Comparison of ENCODE assay signal across 8 cellular contexts in genomic region chr3:51955893-51956770, GRCh38. TPM values are rescaled to one million over a fixed set of nuclear protein-coding genes. Genes with fewer than 3 reads are reported as not detected.
DNase-seq lines count a peak whose midpoint lies in the region; ATAC-seq, FAIRE-seq and TF ChIP-seq lines count a peak whose summit lies in the region.

No MANE protein-coding gene starts in this region.

- H3K4me1 ChIP-seq in H1 (replicated peaks in 1 of 4; ENCODE audit: control insufficient read depth in 3 of 4, insufficient read depth in 4 of 4, low read length in 3 of 4) (peaks cover 0 to 15% (median 7%) of the 10 kb centered on the region in 4 experiments; a peak in 6 of 7 replicates), lung (ENCODE audit: control insufficient read depth in 2 of 2, insufficient read depth in 2 of 2, low read length in 2 of 2) (peaks cover 0 to 6% of the 10 kb centered on the region in 2 donors), SJCRH30 (peaks cover 8% of the 10 kb centered on the region; the same call in 1 of the 2 replicates)

- peaks cover 8% of the 10 kb centered on the region; the same call in 1 of the 2 replicates for H3K23me2 ChIP-seq in H1 (ENCODE audit: low read depth, low read length)

- H3K79me2 ChIP-seq in H1 (ENCODE audit: control insufficient read depth in 1 of 2, insufficient read depth in 2 of 2, low read length in 2 of 2), result no peaks in the 10 kb centered on the region

- peak in 2 of 3 experiments; percentile 63 to 81; a peak in 3 of 4 replicates for TF ChIP-seq CTCF in H1 (IDR thresholded peaks at IDR 0.05; ENCODE audit: control extremely low read depth in 1 of 3, insufficient read depth in 1 of 3, low read depth in 1 of 3, low read length in 3 of 3)
- no peak for TF ChIP-seq CTCF in lung (IDR thresholded peaks at IDR 0.05; ENCODE audit: control extremely low read depth, extremely low read depth)

- WGBS in H1 (ENCODE audit: extremely low coverage in 1 of 2, insufficient coverage in 1 of 2, insufficient read length in 1 of 2, insufficient replicate concordance in 2 of 2, low coverage in 1 of 2, low lambda C conversion rate in 2 of 2, missing lambda C conversion rate in 1 of 2), 2 experiments, result 4% methylated on average over 73 of the region's 97 CpGs; no CpG with 5 or more reads in 1 of the 2 experiments
- 1 to 6% methylated on average over 66 to 97 of the region's 97 CpGs for WGBS in lung, 2 donors

- H2BK5ac ChIP-seq in H1 (ENCODE audit: low read depth, low read length), result no peak overlapping the region

- H3K27ac ChIP-seq in H1 (ENCODE audit: low read depth, low read length) (no peak overlapping the region), lung (ENCODE audit: low read depth in 1 of 2, low read length in 1 of 2) (peak overlapping the region; percentile 3 to 86), temporal lobe (ENCODE audit: low read depth, low read length) (peak overlapping the region; percentile 100), SJCRH30 (no peak overlapping the region)

- peak; percentile 42 for DNase-seq in GM19238 (ENCODE audit: insufficient read length, low spot score)
- peak; percentile 52 for DNase-seq in activated CD4-positive, CD25-positive, alpha-beta regulatory T cell treated with anti-CD3 and anti-CD28 coated beads, Interleukin-2, amount 50 U/mL, for 72 hours
- DNase-seq in H1 (ENCODE audit: low read depth in 1 of 2, low spot score in 2 of 2), result peak in 1 of 2 experiments; percentile 89
- DNase-seq in lung (ENCODE audit: low spot score), result no peak
- no peak for DNase-seq in HPDE6-E6E7 (ENCODE audit: extremely low spot score)
- no peak for DNase-seq in SJCRH30

- TF ChIP-seq RAD21 in H1 (IDR thresholded peaks at IDR 0.05 in 1 of 2, conservative IDR thresholded peaks at IDR 0.05 in 1 of 2; ENCODE audit: low read depth in 2 of 2, low read length in 2 of 2), result peak; percentile 47 to 74

- peak overlapping the region; percentile 13 to 66 (median 48); a peak in 7 of 8 replicates for H3K4me3 ChIP-seq in H1 (ENCODE audit: extremely low read depth in 1 of 4, insufficient read depth in 2 of 4, low read depth in 3 of 4, low read length in 4 of 4)
- H3K4me3 ChIP-seq in lung, result no peak overlapping the region
- no peak overlapping the region for H3K4me3 ChIP-seq in SJCRH30

- peak overlapping the region; percentile 26 for H4K91ac ChIP-seq in H1 (replicated peaks; ENCODE audit: insufficient read length, low read length)

- peak overlapping the region; percentile 59 to 88 for H3K4me2 ChIP-seq in H1 (ENCODE audit: insufficient read depth in 1 of 2, low read depth in 2 of 2, low read length in 2 of 2)

- H2BK15ac ChIP-seq in H1 (ENCODE audit: low read length), result no peak overlapping the region

- no peak overlapping the region for H4K5ac ChIP-seq in H1 (ENCODE audit: insufficient read length, low read depth, low read length)

- FAIRE-seq in H1 (lab: Jason Lieb, UNC), result no peak

- peaks cover 0 to 2% of the 10 kb centered on the region in 2 experiments for H4K20me1 ChIP-seq in H1 (replicated peaks in 1 of 2; ENCODE audit: control insufficient read depth in 1 of 2, insufficient read depth in 2 of 2, low read length in 2 of 2)

- H3K27me3 ChIP-seq in H1 (replicated peaks in 1 of 4; ENCODE audit: control insufficient read depth in 3 of 4, extremely low read depth in 1 of 4, insufficient read depth in 3 of 4, low read length in 3 of 4) (peaks cover 15 to 43% (median 35%) of the 10 kb centered on the region in 4 experiments), lung (ENCODE audit: control insufficient read depth, insufficient read depth) (no peaks in the 10 kb centered on the region), SJCRH30 (no peaks in the 10 kb centered on the region)

- peak overlapping the region; percentile 34 for H3K4ac ChIP-seq in H1 (replicated peaks; ENCODE audit: insufficient read length, low read depth, low read length)

- POLR2A ChIA-PET in H1 (lab: Charles Lee; ENCODE audit: partially characterized antibody), result interaction anchor here (1.1 to 29.3 kb wide), 7 partner anchors 10 to 37 kb away, joined by 3 to 923 read pairs (median 61); partner anchors contain the start of genes ABHD14A, ABHD14B, ACY1 and PARP3

- H2BK12ac ChIP-seq in H1 (ENCODE audit: low read depth, low read length), result peak overlapping the region; percentile 86; the same call in 1 of the 2 replicates

- peak overlapping the region; percentile 71 for H3K18ac ChIP-seq in H1 (ENCODE audit: extremely low read depth, low read length)

- H3K9ac ChIP-seq in H1 (replicated peaks in 1 of 4; ENCODE audit: extremely low read depth in 1 of 4, low read depth in 3 of 4, low read length in 3 of 4), result peak overlapping the region in 2 of 4 experiments; percentile 9 to 14; a peak in 2 of 7 replicates

- H3K56ac ChIP-seq in H1 (replicated peaks; ENCODE audit: insufficient read length, low read depth, low read length), result no peak overlapping the region

- peak in 1 of 2 experiments; percentile 6; a peak in 1 of 3 replicates for TF ChIP-seq POLR2A in H1 (IDR thresholded peaks at IDR 0.05; ENCODE audit: control extremely low read depth in 1 of 2, low read depth in 2 of 2, low read length in 2 of 2)

- peak overlapping the region; percentile 92; the same call in 1 of the 2 replicates for H2AFZ ChIP-seq in H1 (ENCODE audit: low read length)

- peak overlapping the region; percentile 91 for H4K8ac ChIP-seq in H1 (ENCODE audit: extremely low read depth, insufficient read depth, low read length)

- no peaks in the 10 kb centered on the region for H3K36me3 ChIP-seq in H1 (ENCODE audit: control insufficient read depth in 2 of 4, insufficient read depth in 4 of 4, low read length in 3 of 4)
- H3K36me3 ChIP-seq in lung (ENCODE audit: control insufficient read depth in 2 of 2, insufficient read depth in 2 of 2, low read length in 2 of 2), result peaks cover 0 to 6% of the 10 kb centered on the region in 2 donors
- peaks cover 48% of the 10 kb centered on the region for H3K36me3 ChIP-seq in SJCRH30

- H2BK120ac ChIP-seq in H1 (replicated peaks; ENCODE audit: low read depth, low read length), result no peak overlapping the region

- H2BK20ac ChIP-seq in H1 (ENCODE audit: low read length), result no peak overlapping the region

- H2AK5ac ChIP-seq in H1 (ENCODE audit: low read depth, low read length), result no peak overlapping the region

- CTCF ChIA-PET in H1 (lab: Charles Lee; ENCODE audit: partially characterized antibody), result interaction anchor here (0.9 to 6.2 kb wide), 10 partner anchors 10 to 35 kb away, joined by 3 to 64 read pairs (median 10); partner anchors contain the start of genes ABHD14A, ABHD14B, ACY1 and PARP3

- 0 out of 3 replicates have a peak, but pooled peaks of 1 of the 2 experiments have one; percentile 18 for TF ChIP-seq EP300 in H1 (IDR thresholded peaks at IDR 0.05; ENCODE audit: borderline replicate concordance in 1 of 2, low read depth in 2 of 2, low read length in 2 of 2)

- H3K9me3 ChIP-seq in H1 (ENCODE audit: insufficient read depth in 2 of 2, low read depth in 1 of 2, low read length in 1 of 2) (no peaks in the 10 kb centered on the region), lung (ENCODE audit: control insufficient read depth in 2 of 2, insufficient read depth in 1 of 2, low read length in 1 of 2) (no peaks in the 10 kb centered on the region), SJCRH30 (replicated peaks) (no peaks in the 10 kb centered on the region)

- H3K79me1 ChIP-seq in H1 (ENCODE audit: low read depth, low read length), result no peaks in the 10 kb centered on the region

- no peak overlapping the region for H3K14ac ChIP-seq in H1 (ENCODE audit: insufficient read length)

- no peak overlapping the region for H3K23ac ChIP-seq in H1 (ENCODE audit: insufficient read length)

- ATAC-seq in lung (ENCODE audit: insufficient read depth, low FRiP score) (peak; percentile 50), HG02973 (IDR thresholded peaks at IDR 0.05; ENCODE audit: unreplicated experiment) (no peak)

RNA-seq across cellular contexts. Expression of gene GPR62, which starts 1.0 kb away (rescaled TPM):
- total RNA-seq in H1 (2021; fragmentation: NEBNext Ultra II Directional; extraction: Animal tissue kit (Norgen Biotek cat#: 25700)), result 0.19 and 0.22 TPM in 2 replicates
- polyA plus RNA-seq in H1 (2011; rRNA removed), result 0.29 and 0.36 TPM in 2 replicates
- 0.37 TPM for polyA plus RNA-seq in H1 (2011; cell fraction: cytosol; rRNA removed)
- polyA plus RNA-seq in H1 (2011; cell fraction: nucleus; rRNA removed), result 0.51 TPM
- 0.32 to 0.67 TPM (median 0.48 TPM) in 4 replicates for polyA plus RNA-seq in H1 (2012, experiment 1 of 2)
- polyA plus RNA-seq in H1 (2012, experiment 2 of 2), result 0.25 TPM
- polyA plus RNA-seq in H1 (2013, experiment 1 of 2), result 0.28 TPM
- polyA plus RNA-seq in H1 (2013, experiment 2 of 2), result 0.22 TPM
- polyA minus RNA-seq in H1 (2011; rRNA and poly(A)+ RNA removed), result 0.07 and 0.35 TPM in 2 replicates
- 0.51 TPM for polyA minus RNA-seq in H1 (2011; cell fraction: cytosol; rRNA and poly(A)+ RNA removed)
- polyA minus RNA-seq in H1 (2011; cell fraction: nucleus; rRNA and poly(A)+ RNA removed), result 1.00 TPM
- under 1 TPM in 1 of 2 donors, not detected in 1; 0.15 TPM for total RNA-seq in lung
- under 1 TPM in 1 of 2 donors, not detected in 1; 0.05 TPM for polyA plus RNA-seq in lung
- total RNA-seq in temporal lobe, result 0.25 TPM
- not detected in 2 replicates for total RNA-seq in SJCRH30 (2014; rRNA removed; shearing (Covaris generic))

RNA-seq across cellular contexts. Expression of gene PCBP4, which starts 11.1 kb away (rescaled TPM):
- 16.4 and 19.6 TPM in 2 replicates for total RNA-seq in H1 (2021; fragmentation: NEBNext Ultra II Directional; extraction: Animal tissue kit (Norgen Biotek cat#: 25700))
- polyA plus RNA-seq in H1 (2011; rRNA removed) (34.1 and 51.2 TPM in 2 replicates), lung (10 to 100 TPM; 19.5 to 44.3 TPM)
- polyA plus RNA-seq in H1 (2011; cell fraction: cytosol; rRNA removed), result 41.2 TPM
- 89.0 TPM for polyA plus RNA-seq in H1 (2011; cell fraction: nucleus; rRNA removed)
- polyA plus RNA-seq in H1 (2012, experiment 1 of 2), result 15.1 to 28.4 TPM (median 24.5 TPM) in 4 replicates
- polyA plus RNA-seq in H1 (2012, experiment 2 of 2), result 20.6 TPM
- polyA plus RNA-seq in H1 (2013, experiment 1 of 2), result 12.3 TPM
- 12.9 TPM for polyA plus RNA-seq in H1 (2013, experiment 2 of 2)
- polyA minus RNA-seq in H1 (2011; rRNA and poly(A)+ RNA removed), result 12.4 and 14.2 TPM in 2 replicates
- polyA minus RNA-seq in H1 (2011; cell fraction: cytosol; rRNA and poly(A)+ RNA removed), result 13.5 TPM
- polyA minus RNA-seq in H1 (2011; cell fraction: nucleus; rRNA and poly(A)+ RNA removed), result 15.1 TPM
- total RNA-seq in lung (10 to 100 TPM; 17.4 to 37.7 TPM), temporal lobe (32.5 TPM)
- total RNA-seq in SJCRH30 (2014; rRNA removed; shearing (Covaris generic)), result 178 and 186 TPM in 2 replicates

RNA-seq across cellular contexts. Expression of gene PARP3, which starts 14.0 kb away (rescaled TPM):
- 1.1 and 1.3 TPM in 2 replicates for total RNA-seq in H1 (2021; fragmentation: NEBNext Ultra II Directional; extraction: Animal tissue kit (Norgen Biotek cat#: 25700))
- polyA plus RNA-seq in H1 (2011; rRNA removed) (1.6 and 2.1 TPM in 2 replicates), lung (10 to 100 TPM; 15.3 to 17.3 TPM)
- 2.0 TPM for polyA plus RNA-seq in H1 (2011; cell fraction: cytosol; rRNA removed)
- 6.3 TPM for polyA plus RNA-seq in H1 (2011; cell fraction: nucleus; rRNA removed)
- 0.95 to 2.4 TPM (median 1.3 TPM) in 4 replicates for polyA plus RNA-seq in H1 (2012, experiment 1 of 2)
- 0.91 TPM for polyA plus RNA-seq in H1 (2012, experiment 2 of 2)
- polyA plus RNA-seq in H1 (2013, experiment 1 of 2), result 1.6 TPM
- 0.75 TPM for polyA plus RNA-seq in H1 (2013, experiment 2 of 2)
- polyA minus RNA-seq in H1 (2011; rRNA and poly(A)+ RNA removed), result 0.60 and 0.98 TPM in 2 replicates
- polyA minus RNA-seq in H1 (2011; cell fraction: cytosol; rRNA and poly(A)+ RNA removed), result 2.1 TPM
- 1.6 TPM for polyA minus RNA-seq in H1 (2011; cell fraction: nucleus; rRNA and poly(A)+ RNA removed)
- total RNA-seq in lung (10 to 100 TPM; 24.8 to 36.7 TPM), temporal lobe (5.9 TPM)
- 8.7 and 9.5 TPM in 2 replicates for total RNA-seq in SJCRH30 (2014; rRNA removed; shearing (Covaris generic))

RNA-seq across cellular contexts. Expression of gene RRP9, which starts 14.4 kb away (rescaled TPM):
- 55.6 TPM in 2 replicates for total RNA-seq in H1 (2021; fragmentation: NEBNext Ultra II Directional; extraction: Animal tissue kit (Norgen Biotek cat#: 25700))
- 68.9 and 81.8 TPM in 2 replicates for polyA plus RNA-seq in H1 (2011; rRNA removed)
- polyA plus RNA-seq in H1 (2011; cell fraction: cytosol; rRNA removed), result 59.0 TPM
- polyA plus RNA-seq in H1 (2011; cell fraction: nucleus; rRNA removed), result 86.8 TPM
- 46.0 to 61.5 TPM (median 59.8 TPM) in 4 replicates for polyA plus RNA-seq in H1 (2012, experiment 1 of 2)
- 72.4 TPM for polyA plus RNA-seq in H1 (2012, experiment 2 of 2)
- 27.6 TPM for polyA plus RNA-seq in H1 (2013, experiment 1 of 2)
- 26.9 TPM for polyA plus RNA-seq in H1 (2013, experiment 2 of 2)
- 24.7 and 27.2 TPM in 2 replicates for polyA minus RNA-seq in H1 (2011; rRNA and poly(A)+ RNA removed)
- 24.2 TPM for polyA minus RNA-seq in H1 (2011; cell fraction: cytosol; rRNA and poly(A)+ RNA removed)
- 10.5 TPM for polyA minus RNA-seq in H1 (2011; cell fraction: nucleus; rRNA and poly(A)+ RNA removed)
- 10 to 100 TPM in 1 of 2 donors, 1 to 10 TPM in 1; 8.2 to 28.1 TPM for total RNA-seq in lung
- 10 to 100 TPM; 38.8 to 47.6 TPM for polyA plus RNA-seq in lung
- total RNA-seq in temporal lobe, result 10.1 TPM
- 31.7 and 42.1 TPM in 2 replicates for total RNA-seq in SJCRH30 (2014; rRNA removed; shearing (Covaris generic))

RNA-seq across cellular contexts. Expression of gene ABHD14B, which starts 17.7 kb away (rescaled TPM):
- 5.8 and 6.1 TPM in 2 replicates for total RNA-seq in H1 (2021; fragmentation: NEBNext Ultra II Directional; extraction: Animal tissue kit (Norgen Biotek cat#: 25700))
- 18.0 and 20.0 TPM in 2 replicates for polyA plus RNA-seq in H1 (2011; rRNA removed)
- polyA plus RNA-seq in H1 (2011; cell fraction: cytosol; rRNA removed), result 19.8 TPM
- polyA plus RNA-seq in H1 (2011; cell fraction: nucleus; rRNA removed), result 29.6 TPM
- 6.0 to 11.2 TPM (median 9.3 TPM) in 4 replicates for polyA plus RNA-seq in H1 (2012, experiment 1 of 2)
- 8.3 TPM for polyA plus RNA-seq in H1 (2012, experiment 2 of 2)
- 4.5 TPM for polyA plus RNA-seq in H1 (2013, experiment 1 of 2)
- polyA plus RNA-seq in H1 (2013, experiment 2 of 2), result 4.5 TPM
- 11.7 and 13.7 TPM in 2 replicates for polyA minus RNA-seq in H1 (2011; rRNA and poly(A)+ RNA removed)
- polyA minus RNA-seq in H1 (2011; cell fraction: cytosol; rRNA and poly(A)+ RNA removed), result 9.2 TPM
- polyA minus RNA-seq in H1 (2011; cell fraction: nucleus; rRNA and poly(A)+ RNA removed), result 12.2 TPM
- total RNA-seq in lung, result 10 to 100 TPM; 26.3 to 44.9 TPM
- 10 to 100 TPM; 37.5 to 88.1 TPM for polyA plus RNA-seq in lung
- 1.7 TPM for total RNA-seq in temporal lobe
- 11.2 and 13.0 TPM in 2 replicates for total RNA-seq in SJCRH30 (2014; rRNA removed; shearing (Covaris generic))

Comparison
In these comparisons a context has a peak if more than half of its experiments do, and no peak if none do; other contexts are left out.
1. DNase-seq: peak in GM19238 (single experiment) and activated CD4-positive, CD25-positive, alpha-beta regulatory T cell treated with anti-CD3 and anti-CD28 coated beads, Interleukin-2, amount 50 U/mL, for 72 hours (single experiment); none in lung (single experiment), HPDE6-E6E7 (single experiment) and SJCRH30 (0 of 2).
2. H3K27ac ChIP-seq: peak in lung (2 of 2) and temporal lobe (single experiment); none in H1 (single experiment) and SJCRH30 (single experiment).
3. H3K4me3 ChIP-seq: peak in H1 (4 of 4); none in lung (single experiment) and SJCRH30 (single experiment).